ENCODE assay signal across 1 cellular context in genomic region chr9:129142115-129142514, GRCh38.
TF ChIP-seq lines count a peak whose summit lies in the region.

No MANE protein-coding gene starts in this region.

TF ChIP-seq in K562, 482 proteins besides CTCF, POLR2A, EP300 and RAD21:
- TF ChIP-seq NKRF (IDR thresholded peaks at IDR 0.05; ENCODE audit: borderline replicate concordance): no peak
- 0 out of 2 replicates have a peak, but pooled peaks have one; percentile 21 for TF ChIP-seq IRF2 (CRISPR knock-in tag; IDR thresholded peaks at IDR 0.05)
